Comparison of ENCODE assay signal across 8 cellular contexts in genomic region chrX:100731441-100732281, GRCh38. TPM values are rescaled to one million over a fixed set of nuclear protein-coding genes. Genes with fewer than 3 reads are reported as not detected.
DNase-seq lines count a peak whose midpoint lies in the region; TF ChIP-seq lines count a peak whose summit lies in the region.

SYTL4 (minus strand) TSS chrX:100732121; CDS start chrX:100702037, 30,084 bp downstream.

- no peaks in the 10 kb centered on the region for H3K36me3 Mint-ChIP-seq in osteocyte (ENCODE audit: unreplicated experiment)

- H3K9me3 ChIP-seq in SJSA1 (replicated peaks), result no peaks in the 10 kb centered on the region

- no peaks in the 10 kb centered on the region for H3K27me3 ChIP-seq in SJSA1 (replicated peaks)

- H3K36me3 ChIP-seq in SJSA1, result no peaks in the 10 kb centered on the region

- no peaks in the 10 kb centered on the region for H3K9me3 Mint-ChIP-seq in osteocyte (ENCODE audit: unreplicated experiment)

- no peak for TF ChIP-seq CTCF in GM13976 (IDR thresholded peaks at IDR 0.05; ENCODE audit: borderline replicate concordance, control extremely low read depth, extremely low read depth, insufficient read depth, missing control alignments)
- no peak for TF ChIP-seq CTCF in osteocyte (IDR thresholded peaks at IDR 0.05)

- peak within 1 kb of the TSS; percentile 19 for H3K27ac Mint-ChIP-seq in osteocyte (ENCODE audit: unreplicated experiment)

- H3K27ac ChIP-seq in SJSA1, result no peak within 1 kb of the TSS

- in situ Hi-C loops in GM13976 (cut with MboI; ENCODE audit: low sequenced_read_pairs, unreplicated experiment), result no loop called here

- H3K4me3 Mint-ChIP-seq in osteocyte (ENCODE audit: unreplicated experiment), result peak within 1 kb of the TSS; percentile 87

- no peaks in the 10 kb centered on the region for H3K4me1 ChIP-seq in SJSA1 (replicated peaks)

- DNase-seq in GM13976 (ENCODE audit: low spot score), result peak; percentile 24
- DNase-seq in SJSA1 (ENCODE audit: low read depth in 1 of 2, low spot score in 2 of 2), result peak; percentile 19 to 40
- DNase-seq in glomerular visceral epithelial cell (ENCODE audit: extremely low spot score), result peak; percentile 28
- DNase-seq in osteocyte (ENCODE audit: extremely low spot score, unreplicated experiment), result no peak
- no peak for DNase-seq in activated CD8-positive, alpha-beta memory T cell treated with anti-CD3 and anti-CD28 coated beads for 24 hours
- no peak for DNase-seq in SIG-M5 (lab: John Stamatoyannopoulos, UW)
- no peak for DNase-seq in cerebellum (ENCODE audit: low spot score)
- DNase-seq in SKM-1 treated with dmso at 0.1 percent for 144 hours (lab: John Stamatoyannopoulos, UW; ENCODE audit: unreplicated experiment), result no peak

- no peaks in the 10 kb centered on the region for H3K27me3 Mint-ChIP-seq in osteocyte (ENCODE audit: unreplicated experiment)

- peak within 1 kb of the TSS; percentile 52 for H3K4me3 ChIP-seq in SJSA1

- H3K4me1 Mint-ChIP-seq in osteocyte (ENCODE audit: unreplicated experiment), result peaks cover 15% of the 10 kb centered on the region

RNA-seq across cellular contexts. Expression of gene SYTL4, which starts in this region (rescaled TPM):
- 8.0 and 9.7 TPM in 2 replicates for total RNA-seq in SJSA1 (2014; rRNA removed; shearing (Covaris generic))
- total RNA-seq in osteocyte (19.7 and 23.2 TPM in 2 replicates), cerebellum (3.4 TPM)

Comparison
In these comparisons a context has a peak if more than half of its experiments do, and no peak if none do; other contexts are left out.
1. DNase-seq: peak in GM13976 (single experiment), SJSA1 (2 of 2) and glomerular visceral epithelial cell (single experiment); none in osteocyte (single experiment), activated CD8-positive, alpha-beta memory T cell treated with anti-CD3 and anti-CD28 coated beads for 24 hours (single experiment), SIG-M5 (single experiment), cerebellum (single experiment) and SKM-1 treated with dmso at 0.1 percent for 144 hours (single experiment).